In the genomic region with DNA sequence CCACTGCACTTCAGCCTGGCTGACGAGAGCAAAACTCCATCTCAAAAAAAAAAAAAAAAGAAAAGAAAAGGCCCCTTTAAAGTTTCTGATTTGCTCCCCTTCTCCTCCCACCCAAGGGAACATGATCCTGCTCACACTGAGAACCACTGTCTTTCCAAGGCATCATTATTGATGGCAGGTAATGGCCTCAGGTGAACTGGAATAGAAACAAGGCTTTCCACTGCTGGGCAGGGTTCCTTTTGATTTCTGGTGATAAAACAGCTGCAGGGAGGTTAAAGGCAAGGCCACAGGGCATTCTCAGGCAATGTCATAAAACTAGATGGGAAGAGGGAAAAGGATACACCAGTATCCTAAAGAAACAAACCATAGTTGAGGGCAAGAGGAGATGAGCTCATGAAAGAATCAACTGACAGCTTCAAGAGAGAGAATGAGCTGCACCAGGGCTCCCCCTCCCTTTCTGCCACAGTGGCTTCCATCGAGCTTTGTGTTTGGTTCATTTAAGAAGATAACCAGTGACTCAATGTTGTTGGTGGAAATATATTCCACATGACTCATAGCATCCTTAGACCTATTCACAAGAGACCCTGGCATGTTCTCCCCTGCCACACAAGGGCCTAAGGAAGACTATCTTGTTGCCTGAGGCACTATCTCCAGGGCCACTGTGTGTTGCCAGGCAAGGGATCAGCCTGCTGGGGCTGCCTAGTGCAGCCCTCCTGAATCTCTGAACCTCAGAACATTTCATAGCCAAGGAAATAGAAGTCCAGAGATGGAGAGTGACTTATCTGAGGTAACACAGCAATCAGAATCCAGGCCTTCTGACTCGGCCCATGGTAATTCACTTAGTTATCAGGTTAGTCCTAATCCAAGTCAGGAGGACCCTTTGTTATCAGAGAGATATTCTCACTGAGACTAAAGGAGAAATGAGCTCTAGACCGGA, we compare ENCODE assay signal across 10 cellular contexts.
DNase-seq lines count a peak whose midpoint lies in the region; ATAC-seq and TF ChIP-seq lines count a peak whose summit lies in the region.
"Had no signal": no experiment of that assay in that cellular context is flagged by ENCODE, and none has a peak within 500 bp of the region (broad histone marks: within the 10 kb centered on the region; RNA-seq: fewer than 3 reads in every experiment).

No MANE protein-coding gene starts in this region.

- no peak overlapping the region for H3K27ac ChIP-seq in stomach
- H3K27ac ChIP-seq: cardiac muscle cell, parathyroid adenoma had no signal

- no peaks in the 10 kb centered on the region for H3K27me3 ChIP-seq in stomach
- H3K27me3 ChIP-seq: cardiac muscle cell had no signal

- TF ChIP-seq CTCF in stomach (IDR thresholded peaks at IDR 0.05): no peak

- no peak for TF ChIP-seq POLR2A in stomach (IDR thresholded peaks at IDR 0.05)

- intact Hi-C loops in stomach (cut with DNase I; ENCODE audit: low total_unique reads): no loop called here

- peak; percentile 14 for DNase-seq in stimulated activated CD4-positive, alpha-beta T cell treated with anti-CD3 and anti-CD28 coated beads, Interleukin-15, amount 100 ng/mL, for 24 hours
- no peak for DNase-seq in stimulated activated CD4-positive, alpha-beta T cell treated with anti-CD3 and anti-CD28 coated beads, Interleukin-4, amount 100 ng/mL, for 4 hours
- DNase-seq in brain pericyte (ENCODE audit: low read depth, low spot score): peak; percentile 83
- DNase-seq in kidney tubule cell (ENCODE audit: low spot score): peak; percentile 98
- DNase-seq in central memory CD4-positive, alpha-beta T cell: no peak
- DNase-seq in activated gamma-delta T cell (lab: John Stamatoyannopoulos, UW): no peak
- DNase-seq in stomach: no peak

- TF ChIP-seq EP300 in stomach (IDR thresholded peaks at IDR 0.05): no peak

- ATAC-seq in GM21619 (IDR thresholded peaks at IDR 0.05; ENCODE audit: unreplicated experiment): no peak

- H3K4me1 ChIP-seq in stomach: peaks cover 0 to 4% (median 0%) of the 10 kb centered on the region in 4 donors
- H3K4me1 ChIP-seq: parathyroid adenoma had no signal

- no peaks in the 10 kb centered on the region for H3K36me3 ChIP-seq in stomach
- H3K36me3 ChIP-seq: cardiac muscle cell had no signal

- 57 to 68% (median 59%) methylated on average over 4 of the region's 4 CpGs for WGBS in stomach, 5 donors

- H3K9me3 ChIP-seq in stomach: no peaks in the 10 kb centered on the region

- no peak overlapping the region for H3K4me3 ChIP-seq in stomach
- H3K4me3 ChIP-seq: cardiac muscle cell had no signal

Comparison
In these comparisons a context has a peak if more than half of its experiments do, and no peak if none do; other contexts are left out.
1. DNase-seq: peak in stimulated activated CD4-positive, alpha-beta T cell treated with anti-CD3 and anti-CD28 coated beads, Interleukin-15, amount 100 ng/mL, for 24 hours (single experiment), brain pericyte (single experiment) and kidney tubule cell (single experiment); none in stimulated activated CD4-positive, alpha-beta T cell treated with anti-CD3 and anti-CD28 coated beads, Interleukin-4, amount 100 ng/mL, for 4 hours (0 of 2), central memory CD4-positive, alpha-beta T cell (single experiment), activated gamma-delta T cell (single experiment) and stomach (single experiment).